8 cellular contexts compared by ENCODE assay signal in the genomic region with DNA sequence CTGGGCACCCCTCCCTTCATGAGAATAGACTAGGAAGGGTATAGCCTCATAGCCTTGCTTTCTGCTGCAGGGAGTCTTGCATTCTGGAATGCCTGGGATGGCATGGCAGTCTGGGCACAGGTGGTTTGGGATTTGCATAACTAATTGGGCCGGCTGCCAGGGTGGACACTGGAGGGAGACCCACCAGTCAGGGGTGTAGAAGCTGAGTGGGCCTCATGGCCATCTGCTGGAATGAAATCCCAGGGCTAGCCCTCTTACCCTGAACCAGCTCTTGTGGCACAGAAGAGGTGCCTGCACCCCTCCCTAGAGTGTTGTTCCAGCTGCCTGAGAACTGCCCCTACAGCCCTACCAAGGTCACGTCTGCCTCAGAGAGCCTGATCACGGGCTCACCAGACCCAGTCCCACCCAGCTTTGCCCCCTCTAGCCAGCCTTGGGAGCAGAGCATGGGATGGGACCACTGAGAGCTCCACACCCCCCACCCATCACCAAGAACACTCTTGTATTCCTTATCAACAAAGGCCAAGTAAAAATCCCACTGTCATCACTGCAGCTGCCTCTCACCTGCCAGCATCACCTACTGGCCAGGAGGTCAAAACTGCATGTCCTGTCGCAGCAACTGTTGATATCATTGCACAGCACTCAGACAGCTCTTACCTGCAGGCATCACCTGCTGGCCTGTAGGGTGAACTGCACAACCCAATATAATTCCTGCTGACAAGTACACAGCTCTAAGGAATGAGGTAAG.
DNase-seq lines count a peak whose midpoint lies in the region; ATAC-seq and TF ChIP-seq lines count a peak whose summit lies in the region.

No MANE protein-coding gene starts in this region.

- H3K27ac Mint-ChIP-seq in endodermal cell = peak overlapping the region; percentile 77

- no peaks in the 10 kb centered on the region for H3K4me1 Mint-ChIP-seq in endodermal cell

- no peak overlapping the region for H3K27ac ChIP-seq in endodermal cell (ENCODE audit: low read depth, low read length)

- H3K4me3 ChIP-seq in endodermal cell (ENCODE audit: low read length) = no peak overlapping the region

- peaks cover 25% of the 10 kb centered on the region for H3K9me3 ChIP-seq in endodermal cell (ENCODE audit: control insufficient read depth, low read length)

- ATAC-seq in HG03139 (IDR thresholded peaks at IDR 0.05; ENCODE audit: unreplicated experiment) (no peak), HG02981 (IDR thresholded peaks at IDR 0.05; ENCODE audit: unreplicated experiment) (no peak)

- POLR2A ChIA-PET in HEK293T (lab: Yijun Ruan, JAX) = no interaction called here

- peak; percentile 4 for DNase-seq in Daoy (ENCODE audit: low read depth)
- DNase-seq in endodermal cell = peak; percentile 82
- DNase-seq in mucosa of gallbladder (ENCODE audit: low spot score) = peak; percentile 28
- no peak for DNase-seq in HEK293T (ENCODE audit: extremely low spot score)
- no peak for DNase-seq in kidney glomerular epithelial cell (lab: John Stamatoyannopoulos, UW)

- 84 to 100% methylated on average over 1 to 4 of the region's 4 CpGs for WGBS in endodermal cell (ENCODE audit: insufficient coverage in 1 of 2, insufficient read length in 1 of 2), 2 experiments

- H3K9me3 Mint-ChIP-seq in endodermal cell = peaks cover 20% of the 10 kb centered on the region

- no peak overlapping the region for H3K9ac ChIP-seq in endodermal cell (ENCODE audit: extremely low read depth, low read length, poor library complexity, severe bottlenecking)

- H3K36me3 Mint-ChIP-seq in endodermal cell (ENCODE audit: low read depth) = no peaks in the 10 kb centered on the region

- no peak overlapping the region for H3K4me3 Mint-ChIP-seq in endodermal cell

- peak; percentile 97 for TF ChIP-seq CTCF in LNCAP (IDR thresholded peaks at IDR 0.05)
- peak; percentile 87 for TF ChIP-seq CTCF in endodermal cell (conservative IDR thresholded peaks at IDR 0.05)

- no peaks in the 10 kb centered on the region for H3K4me1 ChIP-seq in endodermal cell (ENCODE audit: control insufficient read depth, insufficient read depth, low read length)

- peaks cover 11% of the 10 kb centered on the region for H3K36me3 ChIP-seq in endodermal cell (ENCODE audit: control insufficient read depth, insufficient read depth, low read length)

- CTCF ChIA-PET in HEK293T (lab: Yijun Ruan, JAX) = no interaction called here

- H3K27me3 Mint-ChIP-seq in endodermal cell (ENCODE audit: insufficient read depth) = no peaks in the 10 kb centered on the region

- no peaks in the 10 kb centered on the region for H3K27me3 ChIP-seq in endodermal cell (ENCODE audit: control insufficient read depth, insufficient read depth, low read length, poor library complexity, severe bottlenecking)

TF ChIP-seq in HEK293T, 16 proteins besides CTCF, POLR2A, EP300 and RAD21:
- TF ChIP-seq FOXM1 (IDR thresholded peaks at IDR 0.05; ENCODE audit: borderline replicate concordance) = no peak
- TF ChIP-seq SP1 (IDR thresholded peaks at IDR 0.05) = no peak
- TF ChIP-seq SUZ12 (IDR thresholded peaks at IDR 0.05) = no peak

Comparison
In these comparisons a context has a peak if more than half of its experiments do, and no peak if none do; other contexts are left out.
1. DNase-seq: peak in Daoy (single experiment), endodermal cell (single experiment) and mucosa of gallbladder (single experiment); none in HEK293T (single experiment) and kidney glomerular epithelial cell (single experiment).